In genomic region chr21:33541756-33542639, GRCh38 we compare ENCODE assay signal across 1 cellular context.
A peak's percentile ranks its signal among the peaks of the same experiment; 100 is the strongest.
TF ChIP-seq lines count a peak whose summit lies in the region.

Gene GART (minus strand): TSS chr21:33542117. CDS start chr21:33539315, 2,802 bp downstream.

TF ChIP-seq in HepG2, 621 proteins besides CTCF, POLR2A, EP300 and RAD21 (continued from another document and continues in another):
- TF ChIP-seq, protein P1, sequence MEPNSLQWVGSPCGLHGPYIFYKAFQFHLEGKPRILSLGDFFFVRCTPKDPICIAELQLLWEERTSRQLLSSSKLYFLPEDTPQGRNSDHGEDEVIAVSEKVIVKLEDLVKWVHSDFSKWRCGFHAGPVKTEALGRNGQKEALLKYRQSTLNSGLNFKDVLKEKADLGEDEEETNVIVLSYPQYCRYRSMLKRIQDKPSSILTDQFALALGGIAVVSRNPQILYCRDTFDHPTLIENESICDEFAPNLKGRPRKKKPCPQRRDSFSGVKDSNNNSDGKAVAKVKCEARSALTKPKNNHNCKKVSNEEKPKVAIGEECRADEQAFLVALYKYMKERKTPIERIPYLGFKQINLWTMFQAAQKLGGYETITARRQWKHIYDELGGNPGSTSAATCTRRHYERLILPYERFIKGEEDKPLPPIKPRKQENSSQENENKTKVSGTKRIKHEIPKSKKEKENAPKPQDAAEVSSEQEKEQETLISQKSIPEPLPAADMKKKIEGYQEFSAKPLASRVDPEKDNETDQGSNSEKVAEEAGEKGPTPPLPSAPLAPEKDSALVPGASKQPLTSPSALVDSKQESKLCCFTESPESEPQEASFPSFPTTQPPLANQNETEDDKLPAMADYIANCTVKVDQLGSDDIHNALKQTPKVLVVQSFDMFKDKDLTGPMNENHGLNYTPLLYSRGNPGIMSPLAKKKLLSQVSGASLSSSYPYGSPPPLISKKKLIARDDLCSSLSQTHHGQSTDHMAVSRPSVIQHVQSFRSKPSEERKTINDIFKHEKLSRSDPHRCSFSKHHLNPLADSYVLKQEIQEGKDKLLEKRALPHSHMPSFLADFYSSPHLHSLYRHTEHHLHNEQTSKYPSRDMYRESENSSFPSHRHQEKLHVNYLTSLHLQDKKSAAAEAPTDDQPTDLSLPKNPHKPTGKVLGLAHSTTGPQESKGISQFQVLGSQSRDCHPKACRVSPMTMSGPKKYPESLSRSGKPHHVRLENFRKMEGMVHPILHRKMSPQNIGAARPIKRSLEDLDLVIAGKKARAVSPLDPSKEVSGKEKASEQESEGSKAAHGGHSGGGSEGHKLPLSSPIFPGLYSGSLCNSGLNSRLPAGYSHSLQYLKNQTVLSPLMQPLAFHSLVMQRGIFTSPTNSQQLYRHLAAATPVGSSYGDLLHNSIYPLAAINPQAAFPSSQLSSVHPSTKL (CRISPR knock-in tag; IDR thresholded peaks at IDR 0.05) = peak; percentile 45
- TF ChIP-seq ZNF7 (CRISPR knock-in tag; IDR thresholded peaks at IDR 0.05) (no peak), ZNF782 (CRISPR knock-in tag; IDR thresholded peaks at IDR 0.05; ENCODE audit: borderline replicate concordance) (0 out of 2 replicates have a peak, but pooled peaks have one; percentile 53), PRDM4 (CRISPR knock-in tag; IDR thresholded peaks at IDR 0.05; ENCODE audit: borderline replicate concordance) (peak; percentile 37), MTA3 (CRISPR knock-in tag; IDR thresholded peaks at IDR 0.05) (no peak), CREB3 (CRISPR knock-in tag; IDR thresholded peaks at IDR 0.05) (peak; percentile 52; the same call in 1 of the 2 replicates), HNRNPLL (IDR thresholded peaks at IDR 0.05; ENCODE audit: low read depth, low read length, poor library complexity, severe bottlenecking) (peak; percentile 83), MAX (IDR thresholded peaks at IDR 0.05) (peak; percentile 78), ZNF337 (CRISPR knock-in tag; IDR thresholded peaks at IDR 0.05; ENCODE audit: borderline replicate concordance, low read depth) (no peak), HNF4A (CRISPR knock-in tag; IDR thresholded peaks at IDR 0.05) (no peak), CBX2 (IDR thresholded peaks at IDR 0.05; ENCODE audit: low read depth, low read length) (no peak), CBX2 (CRISPR knock-in tag; IDR thresholded peaks at IDR 0.05; ENCODE audit: low read depth) (no peak), KMT2A (CRISPR knock-in tag; IDR thresholded peaks at IDR 0.05) (peak; percentile 60; the same call in 1 of the 2 replicates), ZNF777 (CRISPR knock-in tag; IDR thresholded peaks at IDR 0.05) (no peak), SOX6 (IDR thresholded peaks at IDR 0.05) (no peak), SOX6 (CRISPR knock-in tag; IDR thresholded peaks at IDR 0.05) (peak; percentile 42), TOE1 (CRISPR knock-in tag; IDR thresholded peaks at IDR 0.05) (no peak), WIZ (CRISPR knock-in tag; IDR thresholded peaks at IDR 0.05) (no peak), AGO2 (optimal IDR thresholded peaks at IDR 0.05; ENCODE audit: low read depth, low read length) (peak; percentile 80), BORCS8-MEF2B (CRISPR knock-in tag; IDR thresholded peaks at IDR 0.05) (peak; percentile 37; the same call in 1 of the 2 replicates), NFE2 (CRISPR knock-in tag; IDR thresholded peaks at IDR 0.05) (no peak), BCL6 (CRISPR knock-in tag; IDR thresholded peaks at IDR 0.05) (peak; percentile 26; the same call in 1 of the 2 replicates), ZFY (CRISPR knock-in tag; IDR thresholded peaks at IDR 0.05) (peak; percentile 68), ZNF691 (CRISPR knock-in tag; IDR thresholded peaks at IDR 0.05; ENCODE audit: borderline replicate concordance, low read depth) (peak; percentile 37; the same call in 1 of the 2 replicates), IRF2 (CRISPR knock-in tag; IDR thresholded peaks at IDR 0.05) (no peak), TFAP4 (IDR thresholded peaks at IDR 0.05; ENCODE audit: borderline replicate concordance, low read depth) (peak; percentile 68; the same call in 1 of the 2 replicates), KMT2B (CRISPR knock-in tag; IDR thresholded peaks at IDR 0.05) (0 out of 2 replicates have a peak, but pooled peaks have one; percentile 23), RXRB (CRISPR knock-in tag; IDR thresholded peaks at IDR 0.05; ENCODE audit: borderline replicate concordance) (peak; percentile 48; the same call in 1 of the 2 replicates), ZNF138 (CRISPR knock-in tag; IDR thresholded peaks at IDR 0.05; ENCODE audit: low read depth) (0 out of 2 replicates have a peak, but pooled peaks have one; percentile 31), ZBTB44 (CRISPR knock-in tag; IDR thresholded peaks at IDR 0.05) (0 out of 2 replicates have a peak, but pooled peaks have one; percentile 29), POGZ (CRISPR knock-in tag; IDR thresholded peaks at IDR 0.05) (peak; percentile 14; the same call in 1 of the 2 replicates), BHLHE40 (IDR thresholded peaks at IDR 0.05; ENCODE audit: low read length) (peak; percentile 49; the same call in 1 of the 2 replicates), DMAP1 (CRISPR knock-in tag; IDR thresholded peaks at IDR 0.05) (no peak; the same call in none of the 2 replicates)
- TF ChIP-seq, protein P2, sequence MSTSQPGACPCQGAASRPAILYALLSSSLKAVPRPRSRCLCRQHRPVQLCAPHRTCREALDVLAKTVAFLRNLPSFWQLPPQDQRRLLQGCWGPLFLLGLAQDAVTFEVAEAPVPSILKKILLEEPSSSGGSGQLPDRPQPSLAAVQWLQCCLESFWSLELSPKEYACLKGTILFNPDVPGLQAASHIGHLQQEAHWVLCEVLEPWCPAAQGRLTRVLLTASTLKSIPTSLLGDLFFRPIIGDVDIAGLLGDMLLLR (CRISPR knock-in tag; IDR thresholded peaks at IDR 0.05) = peak; percentile 67; the same call in 1 of the 2 replicates
- TF ChIP-seq, protein P3, sequence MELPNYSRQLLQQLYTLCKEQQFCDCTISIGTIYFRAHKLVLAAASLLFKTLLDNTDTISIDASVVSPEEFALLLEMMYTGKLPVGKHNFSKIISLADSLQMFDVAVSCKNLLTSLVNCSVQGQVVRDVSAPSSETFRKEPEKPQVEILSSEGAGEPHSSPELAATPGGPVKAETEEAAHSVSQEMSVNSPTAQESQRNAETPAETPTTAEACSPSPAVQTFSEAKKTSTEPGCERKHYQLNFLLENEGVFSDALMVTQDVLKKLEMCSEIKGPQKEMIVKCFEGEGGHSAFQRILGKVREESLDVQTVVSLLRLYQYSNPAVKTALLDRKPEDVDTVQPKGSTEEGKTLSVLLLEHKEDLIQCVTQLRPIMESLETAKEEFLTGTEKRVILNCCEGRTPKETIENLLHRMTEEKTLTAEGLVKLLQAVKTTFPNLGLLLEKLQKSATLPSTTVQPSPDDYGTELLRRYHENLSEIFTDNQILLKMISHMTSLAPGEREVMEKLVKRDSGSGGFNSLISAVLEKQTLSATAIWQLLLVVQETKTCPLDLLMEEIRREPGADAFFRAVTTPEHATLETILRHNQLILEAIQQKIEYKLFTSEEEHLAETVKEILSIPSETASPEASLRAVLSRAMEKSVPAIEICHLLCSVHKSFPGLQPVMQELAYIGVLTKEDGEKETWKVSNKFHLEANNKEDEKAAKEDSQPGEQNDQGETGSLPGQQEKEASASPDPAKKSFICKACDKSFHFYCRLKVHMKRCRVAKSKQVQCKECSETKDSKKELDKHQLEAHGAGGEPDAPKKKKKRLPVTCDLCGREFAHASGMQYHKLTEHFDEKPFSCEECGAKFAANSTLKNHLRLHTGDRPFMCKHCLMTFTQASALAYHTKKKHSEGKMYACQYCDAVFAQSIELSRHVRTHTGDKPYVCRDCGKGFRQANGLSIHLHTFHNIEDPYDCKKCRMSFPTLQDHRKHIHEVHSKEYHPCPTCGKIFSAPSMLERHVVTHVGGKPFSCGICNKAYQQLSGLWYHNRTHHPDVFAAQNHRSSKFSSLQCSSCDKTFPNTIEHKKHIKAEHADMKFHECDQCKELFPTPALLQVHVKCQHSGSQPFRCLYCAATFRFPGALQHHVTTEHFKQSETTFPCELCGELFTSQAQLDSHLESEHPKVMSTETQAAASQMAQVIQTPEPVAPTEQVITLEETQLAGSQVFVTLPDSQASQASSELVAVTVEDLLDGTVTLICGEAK (IDR thresholded peaks at IDR 0.05) = no peak
- TF ChIP-seq, protein P3 (CRISPR knock-in tag; IDR thresholded peaks at IDR 0.05) = peak; percentile 45; the same call in 1 of the 2 replicates
- TF ChIP-seq, protein P4, sequence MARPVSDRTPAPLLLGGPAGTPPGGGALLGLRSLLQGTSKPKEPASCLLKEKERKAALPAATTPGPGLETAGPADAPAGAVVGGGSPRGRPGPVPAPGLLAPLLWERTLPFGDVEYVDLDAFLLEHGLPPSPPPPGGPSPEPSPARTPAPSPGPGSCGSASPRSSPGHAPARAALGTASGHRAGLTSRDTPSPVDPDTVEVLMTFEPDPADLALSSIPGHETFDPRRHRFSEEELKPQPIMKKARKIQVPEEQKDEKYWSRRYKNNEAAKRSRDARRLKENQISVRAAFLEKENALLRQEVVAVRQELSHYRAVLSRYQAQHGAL (CRISPR knock-in tag; IDR thresholded peaks at IDR 0.05; ENCODE audit: not compliant biosample characterization) = peak; percentile 76
